In genomic region chr9:35640431-35640830, GRCh38 we compare ENCODE assay signal across 5 cellular contexts. TPM values are rescaled to one million over a fixed set of nuclear protein-coding genes. Genes with fewer than 3 reads are reported as not detected.
"Had no signal": no experiment of that assay in that cellular context is flagged by ENCODE, and none has a peak within 500 bp of the region (broad histone marks: within the 10 kb centered on the region; RNA-seq: fewer than 3 reads in every experiment).

No MANE protein-coding gene starts in this region.

RNA-seq across cellular contexts. Expression of gene SIT1, which starts 10.3 kb away (rescaled TPM):
- total RNA-seq: astrocyte, IMR-90, Right ventricle myocardium superior, SJCRH30 had no signal
- polyA plus RNA-seq: IMR-90, SK-N-SH had no signal

RNA-seq across cellular contexts. Expression of gene CD72, which starts 22.2 kb away (rescaled TPM):
- total RNA-seq: SJCRH30 had no signal
